ENCODE assay signal across 20 cellular contexts in the genomic region with DNA sequence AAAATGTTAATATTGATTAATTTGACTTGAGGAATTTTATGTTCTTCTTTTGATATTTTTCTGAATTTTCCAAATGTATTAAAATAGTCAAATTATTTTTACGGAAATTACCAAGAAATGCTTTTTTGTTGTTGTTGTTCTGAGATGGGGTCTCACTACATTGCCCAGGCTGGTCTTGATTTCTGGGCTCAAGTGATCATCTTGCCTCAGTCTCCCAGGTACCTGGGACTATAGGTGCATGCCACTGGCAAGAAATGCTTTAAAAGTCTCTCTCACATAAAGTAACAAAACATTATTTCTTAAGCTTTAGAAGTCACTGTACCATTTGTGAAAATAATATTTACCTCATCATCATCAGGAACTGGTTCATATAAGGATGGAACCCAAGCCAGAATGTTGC. TPM values are rescaled to one million over a fixed set of nuclear protein-coding genes. Genes with fewer than 3 reads are reported as not detected.
DNase-seq lines count a peak whose midpoint lies in the region; ATAC-seq, FAIRE-seq and TF ChIP-seq lines count a peak whose summit lies in the region.
"Had no signal": no experiment of that assay in that cellular context is flagged by ENCODE, and none has a peak within 500 bp of the region (broad histone marks: within the 10 kb centered on the region; RNA-seq: fewer than 3 reads in every experiment).

No MANE protein-coding gene starts in this region.

- TF ChIP-seq POLR2A in HepG2 (IDR thresholded peaks at IDR 0.05; ENCODE audit: insufficient read depth in 1 of 2, low read depth in 2 of 2, low read length in 2 of 2) (no peak), right lobe of liver (IDR thresholded peaks at IDR 0.05) (no peak)

- no peak for FAIRE-seq in HepG2 (lab: Jason Lieb, UNC)
- FAIRE-seq: A549, D721Med, GM12878, GM12892, GM18507 had no signal

- 96% methylated on average over 1 of the region's 1 CpG for WGBS in HepG2 (ENCODE audit: low lambda C conversion rate)
- 93% methylated on average over 1 of the region's 1 CpG for WGBS in right lobe of liver (ENCODE audit: insufficient coverage, low coverage, low lambda C conversion rate, missing lambda C conversion rate)

- TF ChIP-seq RAD21 in HepG2 (CRISPR knock-in tag; IDR thresholded peaks at IDR 0.05) = no peak

- TF ChIP-seq EP300 in HepG2 (IDR thresholded peaks at IDR 0.05; ENCODE audit: low read depth in 2 of 2, low read length in 2 of 2) (no peak), HepG2 (CRISPR knock-in tag; IDR thresholded peaks at IDR 0.05; ENCODE audit: borderline replicate concordance) (no peak)

- H3K4me1 Mint-ChIP-seq in WTC11 = peaks cover 12% of the 10 kb centered on the region
- H3K4me1 Mint-ChIP-seq: B cell had no signal

- BruUV-seq in HepG2 (replicated peaks; lab: Mats Ljungman, UMichigan) = no TSS peak

- H3K9me3 ChIP-seq in HepG2 (ENCODE audit: low read length) (no peaks in the 10 kb centered on the region), right lobe of liver (no peaks in the 10 kb centered on the region)
- H3K9me3 ChIP-seq: Caco-2 had no signal

- no peaks in the 10 kb centered on the region for H3K36me3 ChIP-seq in HepG2 (replicated peaks in 1 of 2; ENCODE audit: control insufficient read depth in 1 of 2, insufficient read depth in 2 of 2, low read length in 2 of 2)
- no peaks in the 10 kb centered on the region for H3K36me3 ChIP-seq in right lobe of liver

- H3K4me1 ChIP-seq in HepG2 (ENCODE audit: insufficient read depth, low read length) (peaks cover 26% of the 10 kb centered on the region), right lobe of liver (no peaks in the 10 kb centered on the region)
- H3K4me1 ChIP-seq: A549; BLaER1 treated with 17β-estradiol and CSF1 and Interleukin-3, amounts not matched to agents 10 nM and 100 nM; Caco-2 had no signal

- H3K27me3 Mint-ChIP-seq in WTC11 (ENCODE audit: low read depth) = no peaks in the 10 kb centered on the region
- H3K27me3 Mint-ChIP-seq: B cell; CD4-positive, alpha-beta T cell had no signal

- H3K4me2 ChIP-seq in HepG2 (ENCODE audit: low read depth, low read length) = no peak overlapping the region
- H3K4me2 ChIP-seq: A549; BLaER1 treated with 17β-estradiol and CSF1 and Interleukin-3, amounts not matched to agents 10 nM and 100 nM had no signal

- TF ChIP-seq CTCF in HepG2 (CRISPR knock-in tag; IDR thresholded peaks at IDR 0.05) = no peak
- TF ChIP-seq CTCF in right lobe of liver (IDR thresholded peaks at IDR 0.05) = no peak
- TF ChIP-seq CTCF in WTC11 (IDR thresholded peaks at IDR 0.05) = no peak

- H3K27me3 ChIP-seq in HepG2 (ENCODE audit: control insufficient read depth in 1 of 2, insufficient read depth in 2 of 2, low read length in 2 of 2) = no peaks in the 10 kb centered on the region
- no peaks in the 10 kb centered on the region for H3K27me3 ChIP-seq in right lobe of liver
- H3K27me3 ChIP-seq: BLaER1 treated with 17β-estradiol and CSF1 and Interleukin-3, amounts not matched to agents 10 nM and 100 nM had no signal

- no peaks in the 10 kb centered on the region for H3K79me2 ChIP-seq in HepG2 (ENCODE audit: insufficient read depth, low read length)

- no peaks in the 10 kb centered on the region for H4K20me1 ChIP-seq in HepG2 (ENCODE audit: insufficient read depth, low read length)
- H4K20me1 ChIP-seq: BLaER1 treated with 17β-estradiol and CSF1 and Interleukin-3, amounts not matched to agents 10 nM and 100 nM had no signal

- in situ Hi-C loops in HepG2 (cut with HindIII; ENCODE audit: extremely low pct_ligation_motif_present, low pct_unique_long_range_greater_than_20kb) = loop anchor here (10.0 kb wide), 1 partner anchor 212 kb away; no protein-coding TSS in a partner anchor

- no peak overlapping the region for H3K27ac Mint-ChIP-seq in WTC11
- H3K27ac Mint-ChIP-seq: B cell; CD4-positive, alpha-beta T cell; CD8-positive, alpha-beta T cell had no signal

- POLR2A ChIA-PET in HepG2 (lab: Yijun Ruan, JAX) = no interaction called here
- POLR2A ChIA-PET in WTC11 (lab: Charles Lee) = no interaction called here

- no peak for DNase-seq in HepG2 (ENCODE audit: low spot score)
- DNase-seq in right lobe of liver = no peak
- DNase-seq in WTC11 (ENCODE audit: low spot score) = no peak
- no peak for DNase-seq in GDM1 (lab: John Stamatoyannopoulos, UW)
- DNase-seq in SIG-M5 (lab: John Stamatoyannopoulos, UW) = no peak
- DNase-seq: AML-193; Caco-2; Calu3; CD4-positive, alpha-beta T cell; CD8-positive, alpha-beta T cell; DMS79 treated with DMSO at 0.1 percent for 48 hours had no signal

- H3K9ac ChIP-seq in HepG2 (ENCODE audit: insufficient read depth, low read depth, low read length) = no peak overlapping the region
- H3K9ac ChIP-seq: BLaER1 treated with 17β-estradiol and CSF1 and Interleukin-3, amounts not matched to agents 10 nM and 100 nM had no signal

- H3K9me3 Mint-ChIP-seq in WTC11 = peaks cover 19% of the 10 kb centered on the region

- H2AFZ ChIP-seq in HepG2 (ENCODE audit: low read length) = no peak overlapping the region

- H3K36me3 Mint-ChIP-seq in WTC11 = peaks cover 28% of the 10 kb centered on the region

- ATAC-seq in HepG2 = no peak
- no peak for ATAC-seq in right lobe of liver
- no peak for ATAC-seq in WTC11
- ATAC-seq: A549; CD8-positive, alpha-beta T cell; GM12878 had no signal

- H3K27ac ChIP-seq in HepG2 (ENCODE audit: extremely low read length, insufficient read depth, low read length) (no peak overlapping the region), right lobe of liver (no peak overlapping the region)
- H3K27ac ChIP-seq: 22Rv1; A549; BLaER1 treated with 17β-estradiol and CSF1 and Interleukin-3, amounts not matched to agents 10 nM and 100 nM; C4-2B had no signal

- CTCF ChIA-PET in HepG2 (lab: Yijun Ruan, JAX; ENCODE audit: low intra/inter-chr PET ratio, low total read pairs) (no interaction called here), WTC11 (lab: Charles Lee) (no interaction called here)

- H3K4me3 ChIP-seq in HepG2 (replicated peaks in 1 of 3; ENCODE audit: insufficient read depth in 1 of 3, low read depth in 2 of 3, low read length in 3 of 3) (no peak overlapping the region), right lobe of liver (no peak overlapping the region)
- H3K4me3 ChIP-seq: A549; BLaER1 treated with 17β-estradiol and CSF1 and Interleukin-3, amounts not matched to agents 10 nM and 100 nM; GM12878 had no signal

- intact Hi-C loops in HepG2 (cut with micrococcal nuclease; ENCODE audit: unreplicated experiment) = no loop called here
- intact Hi-C loops in right lobe of liver (cut with DNase I) = no loop called here

- no peak overlapping the region for H3K4me3 Mint-ChIP-seq in WTC11
- H3K4me3 Mint-ChIP-seq: B cell; CD4-positive, alpha-beta T cell; CD8-positive, alpha-beta T cell had no signal

RNA-seq across cellular contexts. Expression of gene ELOVL7, which starts 43.0 kb away (rescaled TPM):
- total RNA-seq in HepG2 (2016; rRNA removed; fragmentation: Illumina TruSeq; extraction: Trizol) (5.1 and 7.3 TPM in 2 replicates), right lobe of liver (1 to 10 TPM in 1 of 6 experiments, under 1 TPM in 5; 0.19 to 1.2 (median 0.63) TPM), WTC11 (2021) (7.1 to 8.5 TPM (median 7.8 TPM) in 3 replicates)
- total RNA-seq in HepG2 (2016; cell fraction: cytosol; rRNA removed; fragmentation: Illumina TruSeq; extraction: Trizol; ENCODE audit: low read depth) = 0.40 and 1.1 TPM in 2 replicates
- 4.3 and 8.0 TPM in 2 replicates for total RNA-seq in HepG2 (2016; cell fraction: insoluble cytoplasmic fraction; rRNA removed; fragmentation: Illumina TruSeq; extraction: Trizol)
- total RNA-seq in HepG2 (2016; cell fraction: membrane; rRNA removed; fragmentation: Illumina TruSeq; extraction: Trizol) = 2.5 and 3.4 TPM in 2 replicates
- total RNA-seq in HepG2 (2016; cell fraction: nucleus; rRNA removed; fragmentation: Illumina TruSeq; extraction: Trizol) = 8.0 TPM in 2 replicates
- polyA plus RNA-seq in HepG2 (2011; rRNA removed) = 4.5 and 4.7 TPM in 2 replicates
- 2.0 and 3.0 TPM in 2 replicates for polyA plus RNA-seq in HepG2 (2011; cell fraction: cytosol; rRNA removed)
- 1.8 and 2.0 TPM in 2 replicates for polyA plus RNA-seq in HepG2 (2011; cell fraction: nucleus; rRNA removed)
- polyA plus RNA-seq in HepG2 (2012) = 3.1 and 3.4 TPM in 2 replicates
- 0.42 and 0.61 TPM in 2 replicates for polyA plus RNA-seq in HepG2 (2016; cell fraction: cytosol; fragmentation: Illumina TruSeq; extraction: Trizol; ENCODE audit: low read depth)
- 4.1 and 5.1 TPM in 2 replicates for polyA plus RNA-seq in HepG2 (2016; cell fraction: insoluble cytoplasmic fraction; fragmentation: Illumina TruSeq; extraction: Trizol; ENCODE audit: low read depth)
- polyA plus RNA-seq in HepG2 (2016; cell fraction: membrane; fragmentation: Illumina TruSeq; extraction: Trizol; ENCODE audit: low read depth) = 1.4 and 1.7 TPM in 2 replicates
- polyA plus RNA-seq in HepG2 (2016; cell fraction: nucleus; fragmentation: Illumina TruSeq; extraction: Trizol; ENCODE audit: insufficient read depth, low read depth) = 8.6 and 10.3 TPM in 2 replicates
- 4.1 and 5.9 TPM in 2 replicates for polyA minus RNA-seq in HepG2 (2011; rRNA and poly(A)+ RNA removed; ENCODE audit: low replicate concordance)
- polyA minus RNA-seq in HepG2 (2011; cell fraction: cytosol; rRNA and poly(A)+ RNA removed) = 3.6 and 4.6 TPM in 2 replicates
- 2.7 and 5.0 TPM in 2 replicates for polyA minus RNA-seq in HepG2 (2011; cell fraction: nucleus; rRNA and poly(A)+ RNA removed)
- total RNA-seq: CD4-positive, alpha-beta T cell; CD8-positive, alpha-beta T cell had no signal

RNA-seq across cellular contexts. Expression of gene ERCC8, which starts 57.8 kb away (rescaled TPM):
- total RNA-seq in HepG2 (2016; rRNA removed; fragmentation: Illumina TruSeq; extraction: Trizol) = 35.2 and 60.1 TPM in 2 replicates
- total RNA-seq in HepG2 (2016; cell fraction: cytosol; rRNA removed; fragmentation: Illumina TruSeq; extraction: Trizol; ENCODE audit: low read depth) = 12.2 and 13.6 TPM in 2 replicates
- 34.4 and 58.2 TPM in 2 replicates for total RNA-seq in HepG2 (2016; cell fraction: insoluble cytoplasmic fraction; rRNA removed; fragmentation: Illumina TruSeq; extraction: Trizol)
- 32.0 and 33.3 TPM in 2 replicates for total RNA-seq in HepG2 (2016; cell fraction: membrane; rRNA removed; fragmentation: Illumina TruSeq; extraction: Trizol)
- total RNA-seq in HepG2 (2016; cell fraction: nucleus; rRNA removed; fragmentation: Illumina TruSeq; extraction: Trizol) = 35.1 and 43.5 TPM in 2 replicates
- 18.4 and 24.4 TPM in 2 replicates for polyA plus RNA-seq in HepG2 (2011; rRNA removed)
- polyA plus RNA-seq in HepG2 (2011; cell fraction: cytosol; rRNA removed) = 14.9 and 21.7 TPM in 2 replicates
- 8.5 and 8.6 TPM in 2 replicates for polyA plus RNA-seq in HepG2 (2011; cell fraction: nucleus; rRNA removed)
- 10.8 and 13.1 TPM in 2 replicates for polyA plus RNA-seq in HepG2 (2012)
- polyA plus RNA-seq in HepG2 (2016; cell fraction: cytosol; fragmentation: Illumina TruSeq; extraction: Trizol; ENCODE audit: low read depth) = 7.5 and 10.3 TPM in 2 replicates
- polyA plus RNA-seq in HepG2 (2016; cell fraction: insoluble cytoplasmic fraction; fragmentation: Illumina TruSeq; extraction: Trizol; ENCODE audit: low read depth) = 32.9 and 36.9 TPM in 2 replicates
- 18.4 and 18.6 TPM in 2 replicates for polyA plus RNA-seq in HepG2 (2016; cell fraction: membrane; fragmentation: Illumina TruSeq; extraction: Trizol; ENCODE audit: low read depth)
- 19.7 and 19.8 TPM in 2 replicates for polyA plus RNA-seq in HepG2 (2016; cell fraction: nucleus; fragmentation: Illumina TruSeq; extraction: Trizol; ENCODE audit: insufficient read depth, low read depth)
- 12.8 and 18.6 TPM in 2 replicates for polyA minus RNA-seq in HepG2 (2011; rRNA and poly(A)+ RNA removed; ENCODE audit: low replicate concordance)
- 14.8 and 16.4 TPM in 2 replicates for polyA minus RNA-seq in HepG2 (2011; cell fraction: cytosol; rRNA and poly(A)+ RNA removed)
- polyA minus RNA-seq in HepG2 (2011; cell fraction: nucleus; rRNA and poly(A)+ RNA removed) = 55.2 and 56.1 TPM in 2 replicates
- total RNA-seq in right lobe of liver = 10 to 100 TPM in 1 of 6 experiments, 1 to 10 TPM in 5; 4.0 to 10.7 (median 4.5) TPM
- 14.6 to 16.0 TPM (median 15.3 TPM) in 3 replicates for total RNA-seq in WTC11 (2021)

RNA-seq across cellular contexts. Expression of gene NDUFAF2, which starts 57.9 kb away (rescaled TPM):
- 78.4 and 111 TPM in 2 replicates for total RNA-seq in HepG2 (2016; rRNA removed; fragmentation: Illumina TruSeq; extraction: Trizol)
- total RNA-seq in HepG2 (2016; cell fraction: cytosol; rRNA removed; fragmentation: Illumina TruSeq; extraction: Trizol; ENCODE audit: low read depth) = 51.9 and 59.9 TPM in 2 replicates
- 77.6 and 110 TPM in 2 replicates for total RNA-seq in HepG2 (2016; cell fraction: insoluble cytoplasmic fraction; rRNA removed; fragmentation: Illumina TruSeq; extraction: Trizol)
- total RNA-seq in HepG2 (2016; cell fraction: membrane; rRNA removed; fragmentation: Illumina TruSeq; extraction: Trizol) = 53.2 and 58.9 TPM in 2 replicates
- 26.0 and 35.1 TPM in 2 replicates for total RNA-seq in HepG2 (2016; cell fraction: nucleus; rRNA removed; fragmentation: Illumina TruSeq; extraction: Trizol)
- 28.5 and 34.0 TPM in 2 replicates for polyA plus RNA-seq in HepG2 (2011; rRNA removed)
- polyA plus RNA-seq in HepG2 (2011; cell fraction: cytosol; rRNA removed) = 15.1 and 18.0 TPM in 2 replicates
- 4.0 and 5.2 TPM in 2 replicates for polyA plus RNA-seq in HepG2 (2011; cell fraction: nucleus; rRNA removed)
- 44.9 and 45.8 TPM in 2 replicates for polyA plus RNA-seq in HepG2 (2012)
- 53.0 and 78.0 TPM in 2 replicates for polyA plus RNA-seq in HepG2 (2016; cell fraction: cytosol; fragmentation: Illumina TruSeq; extraction: Trizol; ENCODE audit: low read depth)
- polyA plus RNA-seq in HepG2 (2016; cell fraction: insoluble cytoplasmic fraction; fragmentation: Illumina TruSeq; extraction: Trizol; ENCODE audit: low read depth) = 115 and 139 TPM in 2 replicates
- 46.5 and 58.4 TPM in 2 replicates for polyA plus RNA-seq in HepG2 (2016; cell fraction: membrane; fragmentation: Illumina TruSeq; extraction: Trizol; ENCODE audit: low read depth)
- 50.1 and 54.5 TPM in 2 replicates for polyA plus RNA-seq in HepG2 (2016; cell fraction: nucleus; fragmentation: Illumina TruSeq; extraction: Trizol; ENCODE audit: insufficient read depth, low read depth)
- 15.5 and 26.7 TPM in 2 replicates for polyA minus RNA-seq in HepG2 (2011; rRNA and poly(A)+ RNA removed; ENCODE audit: low replicate concordance)
- polyA minus RNA-seq in HepG2 (2011; cell fraction: cytosol; rRNA and poly(A)+ RNA removed) = 12.7 and 15.5 TPM in 2 replicates
- 29.0 TPM in 2 replicates for polyA minus RNA-seq in HepG2 (2011; cell fraction: nucleus; rRNA and poly(A)+ RNA removed)
- 10 to 100 TPM in 5 of 6 experiments, 1 to 10 TPM in 1; 8.4 to 30.1 (median 11.8) TPM for total RNA-seq in right lobe of liver
- total RNA-seq in WTC11 (2021) = 39.1 to 45.9 TPM (median 42.0 TPM) in 3 replicates

Comparison
In these comparisons a context has a peak if more than half of its experiments do, and no peak if none do; other contexts are left out.
1. Of the 50 proteins assayed by ChIP-seq in both HepG2 and WTC11: peak only in HepG2: none; only in WTC11: none; in both: ZNF121; in neither: 49.